35 cellular contexts compared by ENCODE assay signal in genomic region chr16:48813485-48813884, GRCh38.
DNase-seq lines count a peak whose midpoint lies in the region; ATAC-seq and TF ChIP-seq lines count a peak whose summit lies in the region.
"Had no signal": no experiment of that assay in that cellular context is flagged by ENCODE, and none has a peak within 500 bp of the region (broad histone marks: within the 10 kb centered on the region; RNA-seq: fewer than 3 reads in every experiment).

No MANE protein-coding gene starts in this region.

- no peak overlapping the region for H3K9ac ChIP-seq in subcutaneous abdominal adipose tissue (ENCODE audit: low read length in 5 of 5)
- H3K9ac ChIP-seq: BLaER1; BLaER1 treated with 17β-estradiol and CSF1 and Interleukin-3, amounts not matched to agents 10 nM and 100 nM had no signal

- H3K9me3 Mint-ChIP-seq in glutamatergic neuron (ENCODE audit: unreplicated experiment) = peaks cover 8% of the 10 kb centered on the region
- H3K9me3 Mint-ChIP-seq: CD8-positive, alpha-beta T cell had no signal

- no peak overlapping the region for H3K4me3 ChIP-seq in esophagus muscularis mucosa
- H3K4me3 ChIP-seq in lung = no peak overlapping the region
- H3K4me3 ChIP-seq in subcutaneous abdominal adipose tissue (ENCODE audit: low read depth in 1 of 5, low read length in 5 of 5) = no peak overlapping the region
- H3K4me3 ChIP-seq in lower leg skin (ENCODE audit: low read depth, poor library complexity, severe bottlenecking) = no peak overlapping the region
- H3K4me3 ChIP-seq: A549; BLaER1; BLaER1 treated with 17β-estradiol and CSF1 and Interleukin-3, amounts not matched to agents 10 nM and 100 nM had no signal

- peak; percentile 70 for DNase-seq in esophagus muscularis mucosa (ENCODE audit: extremely low spot score)
- DNase-seq in glutamatergic neuron = no peak
- DNase-seq in lung (ENCODE audit: low spot score) = peak; percentile 16
- DNase-seq in GM19238 (ENCODE audit: insufficient read length, low spot score) = no peak
- DNase-seq in lower leg skin (ENCODE audit: low spot score in 2 of 2) = no peak
- DNase-seq in NOMO-1 treated with DMSO at 0.1 percent for 48 hours (lab: John Stamatoyannopoulos, UW; ENCODE audit: unreplicated experiment) = no peak
- DNase-seq in T1000 (lab: John Stamatoyannopoulos, UW) = no peak
- DNase-seq: 8988T; ACHN; AML-193; BE2C; C1 segment of cervical spinal cord; Caco-2; Calu3; CD4-positive, alpha-beta memory T cell; CD4-positive, alpha-beta T cell; CD4-positive, CD25-positive, alpha-beta regulatory T cell; CD8-positive, alpha-beta memory T cell; CD8-positive, alpha-beta T cell; COR-L47; DMS 273 treated with DMSO at 0.1 percent for 48 hours; DMS153; DMS53; DMS79; DMS79 treated with DMSO at 0.1 percent for 48 hours; DND-41; EL had no signal

- H3K4me1 ChIP-seq in esophagus muscularis mucosa (peaks cover 4 to 10% (median 7%) of the 10 kb centered on the region in 4 donors), lung (ENCODE audit: control insufficient read depth in 2 of 2, insufficient read depth in 2 of 2, low read length in 2 of 2) (peaks cover 0 to 3% of the 10 kb centered on the region in 2 donors), subcutaneous abdominal adipose tissue (ENCODE audit: control insufficient read depth in 5 of 5, insufficient read depth in 5 of 5, low read length in 5 of 5) (peaks cover 0 to 56% (median 44%) of the 10 kb centered on the region in 5 donors)
- H3K4me1 ChIP-seq: A549, BE2C, Caco-2 had no signal

- no peak overlapping the region for H3K27ac Mint-ChIP-seq in glutamatergic neuron (ENCODE audit: unreplicated experiment)
- H3K27ac Mint-ChIP-seq: B cell; CD14-positive monocyte; CD4-positive, alpha-beta memory T cell; CD4-positive, alpha-beta T cell; CD4-positive, CD25-positive, alpha-beta regulatory T cell; CD8-positive, alpha-beta memory T cell; CD8-positive, alpha-beta T cell had no signal

- H3K9me3 ChIP-seq in esophagus muscularis mucosa (no peaks in the 10 kb centered on the region), lung (ENCODE audit: control insufficient read depth in 2 of 2, insufficient read depth in 1 of 2, low read length in 1 of 2) (peaks cover 0 to 7% of the 10 kb centered on the region in 2 donors), subcutaneous abdominal adipose tissue (ENCODE audit: control insufficient read depth in 5 of 5, low read length in 5 of 5) (no peaks in the 10 kb centered on the region)
- H3K9me3 ChIP-seq: A549, BE2C, Caco-2 had no signal

- H3K36me3 Mint-ChIP-seq in glutamatergic neuron (ENCODE audit: unreplicated experiment) = no peaks in the 10 kb centered on the region
- H3K36me3 Mint-ChIP-seq: CD14-positive monocyte; CD4-positive, CD25-positive, alpha-beta regulatory T cell; CD8-positive, alpha-beta memory T cell; CD8-positive, alpha-beta T cell had no signal

- H3K4me3 Mint-ChIP-seq in glutamatergic neuron (ENCODE audit: unreplicated experiment) = peak overlapping the region; percentile 21
- H3K4me3 Mint-ChIP-seq: B cell; CD4-positive, alpha-beta memory T cell; CD4-positive, alpha-beta T cell; CD4-positive, CD25-positive, alpha-beta regulatory T cell; CD8-positive, alpha-beta memory T cell; CD8-positive, alpha-beta T cell had no signal

- intact Hi-C loops in esophagus muscularis mucosa (cut with DNase I) = no loop called here
- intact Hi-C loops in lower leg skin (cut with DNase I; ENCODE audit: low total_unique reads) = no loop called here

- no peak for ATAC-seq in lung (ENCODE audit: insufficient read depth, low FRiP score)
- ATAC-seq: A549; CD8-positive, alpha-beta T cell had no signal

- H3K27me3 ChIP-seq in esophagus muscularis mucosa = peaks cover 0 to 50% (median 8%) of the 10 kb centered on the region in 4 donors
- H3K27me3 ChIP-seq in lung (ENCODE audit: control insufficient read depth, insufficient read depth) = peaks cover 15% of the 10 kb centered on the region
- peaks cover 0 to 8% (median 0%) of the 10 kb centered on the region in 5 donors for H3K27me3 ChIP-seq in subcutaneous abdominal adipose tissue (ENCODE audit: control insufficient read depth in 5 of 5, insufficient read depth in 4 of 5, low read length in 5 of 5)
- H3K27me3 ChIP-seq: BE2C had no signal

- TF ChIP-seq EP300 in esophagus muscularis mucosa (IDR thresholded peaks at IDR 0.05) = no peak

- H3K36me3 ChIP-seq in esophagus muscularis mucosa = no peaks in the 10 kb centered on the region
- H3K36me3 ChIP-seq in lung (ENCODE audit: control insufficient read depth in 2 of 2, insufficient read depth in 2 of 2, low read length in 2 of 2) = no peaks in the 10 kb centered on the region
- no peaks in the 10 kb centered on the region for H3K36me3 ChIP-seq in subcutaneous abdominal adipose tissue (ENCODE audit: control insufficient read depth in 5 of 5, insufficient read depth in 5 of 5, low read length in 5 of 5)
- H3K36me3 ChIP-seq: BE2C; BLaER1; BLaER1 treated with 17β-estradiol and CSF1 and Interleukin-3, amounts not matched to agents 10 nM and 100 nM had no signal

- TF ChIP-seq CTCF in esophagus muscularis mucosa (IDR thresholded peaks at IDR 0.05) = no peak
- no peak for TF ChIP-seq CTCF in glutamatergic neuron (IDR thresholded peaks at IDR 0.05; ENCODE audit: partially characterized antibody, unreplicated experiment)
- no peak for TF ChIP-seq CTCF in lung (IDR thresholded peaks at IDR 0.05; ENCODE audit: control extremely low read depth, extremely low read depth)
- TF ChIP-seq CTCF in lower leg skin (IDR thresholded peaks at IDR 0.05) = no peak

- TF ChIP-seq POLR2A in esophagus muscularis mucosa (IDR thresholded peaks at IDR 0.05; ENCODE audit: low read depth) (no peak), lower leg skin (IDR thresholded peaks at IDR 0.05) (no peak)

- H3K27ac ChIP-seq in esophagus muscularis mucosa (replicated peaks in 1 of 4) = no peak overlapping the region
- H3K27ac ChIP-seq in lung (ENCODE audit: low read depth in 1 of 2, low read length in 1 of 2) = no peak overlapping the region
- peak overlapping the region; percentile 21 for H3K27ac ChIP-seq in subcutaneous abdominal adipose tissue (ENCODE audit: low read depth, low read length)
- H3K27ac ChIP-seq: 22Rv1; A549; BLaER1; BLaER1 treated with 17β-estradiol and CSF1 and Interleukin-3, amounts not matched to agents 10 nM and 100 nM; C4-2B had no signal

- H3K27me3 Mint-ChIP-seq in glutamatergic neuron (ENCODE audit: unreplicated experiment) = peaks cover 11% of the 10 kb centered on the region

- peaks cover 22% of the 10 kb centered on the region for H3K4me1 Mint-ChIP-seq in glutamatergic neuron (ENCODE audit: low read depth, unreplicated experiment)
- H3K4me1 Mint-ChIP-seq: B cell; CD14-positive monocyte; CD4-positive, alpha-beta memory T cell; CD4-positive, CD25-positive, alpha-beta regulatory T cell; CD8-positive, alpha-beta memory T cell had no signal

Comparison
In these comparisons a context has a peak if more than half of its experiments do, and no peak if none do; other contexts are left out.
1. DNase-seq: peak in esophagus muscularis mucosa (single experiment) and lung (single experiment); none in glutamatergic neuron (single experiment), GM19238 (single experiment), lower leg skin (0 of 2), NOMO-1 treated with DMSO at 0.1 percent for 48 hours (single experiment) and T1000 (single experiment).